ENCODE assay signal across 1 cellular context in the genomic region with DNA sequence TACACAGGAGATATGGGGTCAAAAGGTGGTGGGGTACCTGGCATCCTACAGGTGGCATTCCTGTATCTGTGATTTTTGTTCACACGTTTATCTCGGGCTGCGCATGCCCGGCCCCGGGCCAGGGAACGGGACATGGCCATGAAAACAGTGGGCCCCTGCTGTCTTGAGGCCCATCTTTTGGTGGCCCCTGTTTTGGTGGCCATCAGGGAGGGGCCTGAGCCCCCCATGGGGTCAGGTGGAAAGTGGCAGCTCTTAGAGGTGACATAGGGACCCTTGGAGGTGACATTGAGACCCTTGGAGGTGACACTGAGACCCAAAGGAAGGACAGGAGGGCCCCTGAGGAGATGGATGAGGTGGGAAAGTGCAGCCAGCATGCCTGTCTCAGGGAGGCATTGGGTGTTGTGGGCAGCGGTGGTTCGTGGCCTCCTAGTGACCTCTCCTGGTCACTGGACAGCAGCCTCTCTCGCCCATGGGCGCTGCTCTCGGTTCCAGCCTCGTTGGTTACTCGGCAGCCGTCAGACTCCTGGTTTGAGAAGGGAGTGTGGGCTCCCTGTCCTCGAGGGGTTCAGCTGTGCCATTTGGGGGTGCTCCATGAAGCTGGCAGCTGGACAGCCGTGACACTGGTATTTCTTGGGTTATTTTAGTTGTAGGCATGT.
TF ChIP-seq lines count a peak whose summit lies in the region.

No MANE protein-coding gene starts in this region.

TF ChIP-seq in GM23338, 12 proteins besides CTCF, POLR2A, EP300 and RAD21 (continued from another document):
- no peak for TF ChIP-seq ZNF462 (CRISPR knock-in tag; IDR thresholded peaks at IDR 0.05)
- no peak for TF ChIP-seq ZNF331 (CRISPR knock-in tag; IDR thresholded peaks at IDR 0.05; ENCODE audit: low read depth)
